10 cellular contexts compared by ENCODE assay signal in the genomic region with DNA sequence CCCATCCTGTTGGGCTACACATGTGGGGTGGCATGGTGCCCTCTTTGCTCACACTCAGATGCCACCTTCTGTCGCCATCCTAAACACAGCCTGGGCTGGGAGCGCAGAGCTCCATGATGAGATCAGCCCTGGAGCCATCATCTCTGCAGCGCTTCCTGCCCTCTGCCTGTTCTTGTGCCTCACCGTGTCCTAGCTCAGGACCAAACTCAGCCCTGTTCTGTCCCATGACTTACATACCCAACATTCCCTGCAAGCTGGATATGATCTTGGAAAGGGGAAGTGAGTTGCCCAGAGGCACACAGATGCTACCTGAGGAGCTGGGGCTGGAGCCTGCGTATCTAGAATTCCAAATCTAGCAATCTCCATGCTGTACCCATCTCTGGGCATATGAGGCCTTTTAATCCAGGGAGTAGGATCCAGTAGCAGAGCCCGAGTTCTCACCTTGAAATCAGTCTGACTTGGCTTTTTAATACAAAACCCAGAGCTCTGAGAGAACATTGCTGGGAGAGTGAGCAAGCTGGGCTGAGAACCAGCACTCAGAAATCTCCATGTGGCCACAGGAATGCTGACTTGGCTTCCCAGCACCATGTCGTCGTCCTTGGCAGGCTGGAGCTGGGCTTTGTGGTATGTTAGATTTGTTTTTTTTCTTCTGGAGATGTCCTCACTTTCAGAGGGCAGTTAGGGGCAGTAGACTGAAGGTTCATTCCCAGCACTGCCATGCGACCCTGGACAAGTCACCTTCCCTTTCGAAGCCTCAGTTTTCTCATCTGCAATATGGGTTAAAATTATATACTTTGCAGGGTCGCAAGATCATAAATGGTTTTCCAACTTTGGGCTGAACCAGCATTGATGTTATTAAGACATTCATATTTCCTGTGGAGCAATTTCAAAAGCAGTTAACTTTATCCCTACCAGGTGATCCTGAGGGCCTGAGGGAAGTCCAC. TPM values are rescaled to one million over a fixed set of nuclear protein-coding genes. Genes with fewer than 3 reads are reported as not detected.
DNase-seq lines count a peak whose midpoint lies in the region; ATAC-seq, FAIRE-seq and TF ChIP-seq lines count a peak whose summit lies in the region.
"Had no signal": no experiment of that assay in that cellular context is flagged by ENCODE, and none has a peak within 500 bp of the region (broad histone marks: within the 10 kb centered on the region; RNA-seq: fewer than 3 reads in every experiment).

No MANE protein-coding gene starts in this region.

- POLR2A ChIA-PET in AG04449 (lab: Yijun Ruan, JAX) = no interaction called here

- peaks cover 29% of the 10 kb centered on the region for H3K36me3 ChIP-seq in NT2/D1 (ENCODE audit: insufficient read depth, insufficient read length, low read length)
- no peaks in the 10 kb centered on the region for H3K36me3 ChIP-seq in esophagus muscularis mucosa

- H3K4me3 ChIP-seq in AG04449 (ENCODE audit: low read depth, low read length) (no peak overlapping the region), NT2/D1 (ENCODE audit: insufficient read length, low read depth) (no peak overlapping the region), esophagus muscularis mucosa (no peak overlapping the region)

- H3K9me3 Mint-ChIP-seq in neural crest cell = no peaks in the 10 kb centered on the region
- H3K9me3 Mint-ChIP-seq: activated naive CD4-positive, alpha-beta T cell treated with anti-CD3 and anti-CD28 coated beads, Interleukin-2, amount 50 U/mL, for 72 hours had no signal

- TF ChIP-seq CTCF in AG04449 (IDR thresholded peaks at IDR 0.05; ENCODE audit: insufficient read depth, low read length, missing control alignments) (no peak), neural crest cell (conservative IDR thresholded peaks at IDR 0.05) (no peak), esophagus muscularis mucosa (IDR thresholded peaks at IDR 0.05) (no peak)

- H3K4me1 Mint-ChIP-seq in neural crest cell = peaks cover 14% of the 10 kb centered on the region

- H3K9ac ChIP-seq in NT2/D1 (ENCODE audit: insufficient read length, low read depth) = peak overlapping the region; percentile 36

- H3K27ac ChIP-seq in esophagus muscularis mucosa (replicated peaks in 1 of 4) = no peak overlapping the region

- intact Hi-C loops in esophagus muscularis mucosa (cut with DNase I) = loop anchor here (2.0 kb wide), 1 partner anchor 61 kb away; no protein-coding TSS in a partner anchor

- DNase-seq in AG04449 (ENCODE audit: low read depth, low spot score) = peak; percentile 92
- DNase-seq in NT2/D1 (ENCODE audit: low read depth, low spot score) = no peak
- peak; percentile 96 for DNase-seq in fibroblast of gingiva (ENCODE audit: low read depth)
- no peak for DNase-seq in neural crest cell (ENCODE audit: low read depth, low spot score)
- no peak for DNase-seq in GM12892 (ENCODE audit: insufficient read length)
- DNase-seq in esophagus muscularis mucosa (ENCODE audit: extremely low spot score) = no peak
- DNase-seq: NCI-H2171 treated with DMSO at 0.1 percent for 48 hours had no signal

- peak overlapping the region; percentile 44 for H3K4me3 Mint-ChIP-seq in neural crest cell

- CTCF ChIA-PET in AG04449 (lab: Yijun Ruan, JAX) = interaction anchor here (0.9 to 7.2 kb wide), 22 partner anchors 10 to 904 kb away, joined by 3 to 40 read pairs (median 6); no protein-coding TSS in a partner anchor

- TF ChIP-seq POLR2A in GM12892 (IDR thresholded peaks at IDR 0.05; ENCODE audit: low read depth, low read length) (no peak), esophagus muscularis mucosa (IDR thresholded peaks at IDR 0.05; ENCODE audit: low read depth) (no peak)

- H3K27me3 ChIP-seq in NT2/D1 (ENCODE audit: insufficient read depth, insufficient read length) = peaks cover 8% of the 10 kb centered on the region
- H3K27me3 ChIP-seq in esophagus muscularis mucosa = peaks cover 0 to 58% (median 18%) of the 10 kb centered on the region in 4 donors

- ATAC-seq in HG02970 (IDR thresholded peaks at IDR 0.05; ENCODE audit: low FRiP score, unreplicated experiment) (no peak), GM21619 (IDR thresholded peaks at IDR 0.05; ENCODE audit: unreplicated experiment) (no peak)
- ATAC-seq: activated naive CD4-positive, alpha-beta T cell treated with anti-CD3 and anti-CD28 coated beads, Interleukin-2, amount 50 U/mL, for 72 hours had no signal

- TF ChIP-seq EP300 in esophagus muscularis mucosa (IDR thresholded peaks at IDR 0.05) = no peak

- H3K27me3 Mint-ChIP-seq in neural crest cell (ENCODE audit: low read depth) = peaks cover 48% of the 10 kb centered on the region

- no peaks in the 10 kb centered on the region for H3K9me3 ChIP-seq in NT2/D1 (ENCODE audit: insufficient read depth, low read length)
- no peaks in the 10 kb centered on the region for H3K9me3 ChIP-seq in esophagus muscularis mucosa

- no peaks in the 10 kb centered on the region for H3K36me3 Mint-ChIP-seq in neural crest cell (ENCODE audit: low read depth)
- H3K36me3 Mint-ChIP-seq: activated naive CD4-positive, alpha-beta T cell treated with anti-CD3 and anti-CD28 coated beads, Interleukin-2, amount 50 U/mL, for 72 hours had no signal

- no peak for FAIRE-seq in GM12892 (lab: Jason Lieb, UNC)

- WGBS in esophagus muscularis mucosa = 69% methylated on average over 11 of the region's 11 CpGs

- H3K4me1 ChIP-seq in NT2/D1 (ENCODE audit: insufficient read depth, insufficient read length) (peaks cover 8% of the 10 kb centered on the region), esophagus muscularis mucosa (peaks cover 17 to 40% (median 23%) of the 10 kb centered on the region in 4 donors)

- no peak overlapping the region for H3K27ac Mint-ChIP-seq in neural crest cell (ENCODE audit: unreplicated experiment)
- H3K27ac Mint-ChIP-seq: activated naive CD4-positive, alpha-beta T cell treated with anti-CD3 and anti-CD28 coated beads, Interleukin-2, amount 50 U/mL, for 72 hours had no signal

RNA-seq across cellular contexts. Expression of a gene that starts 2.6 kb away (rescaled TPM):
- total RNA-seq in neural crest cell (16.7 TPM in 2 replicates), esophagus muscularis mucosa (10 to 100 TPM in 1 of 4 donors, 1 to 10 TPM in 3; 1.2 to 10.3 (median 3.8) TPM)
- not detected for polyA plus RNA-seq in GM12892 (2012; ENCODE audit: missing spikeins)
- total RNA-seq: activated naive CD4-positive, alpha-beta T cell treated with anti-CD3 and anti-CD28 coated beads, Interleukin-2, amount 50 U/mL, for 72 hours had no signal

Comparison
In these comparisons a context has a peak if more than half of its experiments do, and no peak if none do; other contexts are left out.
1. DNase-seq: peak in AG04449 (single experiment) and fibroblast of gingiva (single experiment); none in NT2/D1 (single experiment), neural crest cell (single experiment), GM12892 (single experiment) and esophagus muscularis mucosa (single experiment).